Comparison of ENCODE assay signal across 15 cellular contexts in genomic region chr1:43881415-43881814, GRCh38. TPM values are rescaled to one million over a fixed set of nuclear protein-coding genes. Genes with fewer than 3 reads are reported as not detected.
DNase-seq lines count a peak whose midpoint lies in the region; ATAC-seq and TF ChIP-seq lines count a peak whose summit lies in the region.
"Had no signal": no experiment of that assay in that cellular context is flagged by ENCODE, and none has a peak within 500 bp of the region (broad histone marks: within the 10 kb centered on the region; RNA-seq: fewer than 3 reads in every experiment).

No MANE protein-coding gene starts in this region.

- H4K20me1 ChIP-seq in SK-N-SH (ENCODE audit: insufficient read depth) = peaks cover 23% of the 10 kb centered on the region

- TF ChIP-seq CTCF in A673 (conservative IDR thresholded peaks at IDR 0.05; ENCODE audit: low read depth, low read length) (peak; percentile 43; the same call in 1 of the 2 replicates), SK-N-SH (IDR thresholded peaks at IDR 0.05) (no peak), left ventricle myocardium inferior (IDR thresholded peaks at IDR 0.05; ENCODE audit: borderline replicate concordance) (no peak)

- H3K9ac ChIP-seq in SK-N-SH = no peak overlapping the region
- H3K9ac ChIP-seq: KMS-11 had no signal

- H3K36me3 ChIP-seq in A673 (ENCODE audit: insufficient read depth, low read length, poor library complexity, severe bottlenecking) = no peaks in the 10 kb centered on the region
- H3K36me3 ChIP-seq in SK-N-SH (replicated peaks in 1 of 2; ENCODE audit: control insufficient read depth in 1 of 2, insufficient read depth in 2 of 2, low read length in 1 of 2) = peaks cover 0 to 6% of the 10 kb centered on the region in 2 experiments
- no peaks in the 10 kb centered on the region for H3K36me3 ChIP-seq in left ventricle myocardium inferior

- no TSS peak for BruUV-seq in A673 (replicated peaks; lab: Mats Ljungman, UMichigan)

- H3K9me3 ChIP-seq in A673 (ENCODE audit: low read depth, low read length, poor library complexity, severe bottlenecking) (no peaks in the 10 kb centered on the region), SK-N-SH (no peaks in the 10 kb centered on the region), left ventricle myocardium inferior (replicated peaks) (no peaks in the 10 kb centered on the region)

- H3F3A ChIP-seq in SK-N-SH (replicated peaks; ENCODE audit: insufficient read depth) = peaks cover 10% of the 10 kb centered on the region

- H3K27me3 ChIP-seq in A673 (replicated peaks; ENCODE audit: insufficient read depth, low read depth, low read length, poor library complexity) = no peaks in the 10 kb centered on the region
- no peaks in the 10 kb centered on the region for H3K27me3 ChIP-seq in SK-N-SH (ENCODE audit: insufficient read depth)
- H3K27me3 ChIP-seq in left ventricle myocardium inferior (ENCODE audit: low read depth) = no peaks in the 10 kb centered on the region
- H3K27me3 ChIP-seq: dorsolateral prefrontal cortex had no signal

- H3K27ac ChIP-seq in A673 (ENCODE audit: low read depth, low read length, poor library complexity, severe bottlenecking) = peak overlapping the region; percentile 40
- H3K27ac ChIP-seq in SK-N-SH (ENCODE audit: low read depth in 2 of 2, low read length in 1 of 2) = no peak overlapping the region
- H3K27ac ChIP-seq in left ventricle myocardium inferior (replicated peaks) = peak overlapping the region; percentile 76
- H3K27ac ChIP-seq: dorsolateral prefrontal cortex, KMS-11 had no signal

- no peaks in the 10 kb centered on the region for H3K79me2 ChIP-seq in SK-N-SH (ENCODE audit: insufficient read depth)

- CTCF ChIA-PET in A673 (lab: Charles Lee) = interaction anchor here (0.6 kb wide), 1 partner anchor 24 kb away, joined by 6 read pairs; no protein-coding TSS in a partner anchor
- CTCF ChIA-PET in HEK293T (lab: Yijun Ruan, JAX) = interaction anchor here (1.0 to 1.2 kb wide), 2 partner anchors 8 to 53 kb away, joined by 3 read pairs; no protein-coding TSS in a partner anchor
- CTCF ChIA-PET in SK-N-SH (lab: Yijun Ruan, JAX) = interaction anchor here (0.8 to 4.6 kb wide), 5 partner anchors 36 to 118 kb away, joined by 3 to 23 read pairs (median 3); no protein-coding TSS in a partner anchor

- H3K4me3 ChIP-seq in A673 (ENCODE audit: low read depth, low read length, poor library complexity, severe bottlenecking) (no peak overlapping the region), SK-N-SH (ENCODE audit: low read depth in 2 of 2, low read length in 1 of 2) (no peak overlapping the region), left ventricle myocardium inferior (no peak overlapping the region)
- H3K4me3 ChIP-seq: dorsolateral prefrontal cortex had no signal

- intact Hi-C loops in A673 (cut with micrococcal nuclease; ENCODE audit: unreplicated experiment) (no loop called here), left ventricle myocardium inferior (cut with micrococcal nuclease) (no loop called here)

- no peak overlapping the region for H3K4me2 ChIP-seq in SK-N-SH
- H3K4me2 ChIP-seq: KMS-11 had no signal

- TF ChIP-seq RAD21 in SK-N-SH (IDR thresholded peaks at IDR 0.05; ENCODE audit: low read length) = peak; percentile 39

- no peaks in the 10 kb centered on the region for H3K9me2 ChIP-seq in SK-N-SH

- ATAC-seq in GM21423 (IDR thresholded peaks at IDR 0.05; ENCODE audit: unreplicated experiment) (no peak), HG02981 (IDR thresholded peaks at IDR 0.05; ENCODE audit: unreplicated experiment) (no peak)
- ATAC-seq: activated T-cell treated with anti-CD3 and anti-CD28 coated beads, Interleukin-2, amount 50 U/mL, for 72 hours had no signal

- no peak for TF ChIP-seq EP300 in SK-N-SH (IDR thresholded peaks at IDR 0.05; ENCODE audit: borderline replicate concordance in 1 of 2, low read depth in 1 of 2, low read length in 1 of 2)

- peak; percentile 59 for DNase-seq in A673 (ENCODE audit: low spot score)
- DNase-seq in HEK293T (ENCODE audit: extremely low spot score) = no peak
- peak; percentile 62 for DNase-seq in SK-N-SH
- no peak for DNase-seq in left ventricle myocardium inferior
- no peak for DNase-seq in effector CD8-positive, alpha-beta T cell (lab: John Stamatoyannopoulos, UW)
- no peak for DNase-seq in KG1 (lab: John Stamatoyannopoulos, UW)
- DNase-seq: activated CD4-positive, alpha-beta T cell treated with anti-CD3 and anti-CD28 coated beads for 48 hours; activated T-cell treated with anti-CD3 and anti-CD28 coated beads, Interleukin-2, amount 50 U/mL, for 72 hours; dorsolateral prefrontal cortex; NCI-H2081; T-helper 1 cell had no signal

- H3K4me1 ChIP-seq in A673 (ENCODE audit: insufficient read depth, low read length, poor library complexity, severe bottlenecking) (peaks cover 11% of the 10 kb centered on the region), SK-N-SH (ENCODE audit: control insufficient read depth in 1 of 2, insufficient read depth in 2 of 2, low read depth in 1 of 2, low read length in 1 of 2) (peaks cover 3 to 15% of the 10 kb centered on the region in 2 experiments; a peak in 2 of 4 replicates), left ventricle myocardium inferior (peaks cover 23% of the 10 kb centered on the region)

- H2AFZ ChIP-seq in SK-N-SH (ENCODE audit: low read depth) = no peak overlapping the region

- POLR2A ChIA-PET in A673 (lab: Charles Lee; ENCODE audit: low non-redundant PET) = no interaction called here
- POLR2A ChIA-PET in HEK293T (lab: Yijun Ruan, JAX) = no interaction called here
- POLR2A ChIA-PET in SK-N-SH (lab: Yijun Ruan, JAX) = no interaction called here

- 87% methylated on average over 3 of the region's 4 CpGs for WGBS in SK-N-SH (ENCODE audit: low lambda C conversion rate)

TF ChIP-seq in HEK293T, 16 proteins besides CTCF, POLR2A, EP300 and RAD21:
- no peak for TF ChIP-seq ARNT (IDR thresholded peaks at IDR 0.05)
- 0 out of 2 replicates have a peak, but pooled peaks have one; percentile 23 for TF ChIP-seq PKNOX1 (IDR thresholded peaks at IDR 0.05)
- TF ChIP-seq FOXK2 (IDR thresholded peaks at IDR 0.05) = no peak

TF ChIP-seq in SK-N-SH, 30 proteins besides CTCF, POLR2A, EP300 and RAD21:
- TF ChIP-seq NFIC (IDR thresholded peaks at IDR 0.05; ENCODE audit: borderline replicate concordance) (no peak), TAF1 (IDR thresholded peaks at IDR 0.05; ENCODE audit: borderline replicate concordance, low read depth, low read length) (no peak), TCF12 (IDR thresholded peaks at IDR 0.05) (no peak), POLR2AphosphoS5 (IDR thresholded peaks at IDR 0.05; ENCODE audit: low read depth, low read length) (no peak), EZH2phosphoT487 (IDR thresholded peaks at IDR 0.05; ENCODE audit: borderline replicate concordance, low read depth) (no peak), FOXM1 (IDR thresholded peaks at IDR 0.05; ENCODE audit: low read depth) (no peak), RXRA (IDR thresholded peaks at IDR 0.05; ENCODE audit: borderline replicate concordance, low read depth) (no peak), ELF1 (IDR thresholded peaks at IDR 0.05) (no peak), USF2 (IDR thresholded peaks at IDR 0.05; ENCODE audit: borderline replicate concordance, low read depth, low read length) (no peak), YY1 (IDR thresholded peaks at IDR 0.05; ENCODE audit: low read depth) (no peak), MEF2A (IDR thresholded peaks at IDR 0.05; ENCODE audit: borderline replicate concordance, low read depth) (no peak), PBX3 (IDR thresholded peaks at IDR 0.05) (no peak), GABPA (IDR thresholded peaks at IDR 0.05; ENCODE audit: low read depth) (no peak), RFX5 (IDR thresholded peaks at IDR 0.05; ENCODE audit: low read length) (no peak), MAX (IDR thresholded peaks at IDR 0.05; ENCODE audit: low read depth) (no peak), TEAD4 (IDR thresholded peaks at IDR 0.05; ENCODE audit: borderline replicate concordance, insufficient read depth) (no peak)
- TF ChIP-seq, protein P1, sequence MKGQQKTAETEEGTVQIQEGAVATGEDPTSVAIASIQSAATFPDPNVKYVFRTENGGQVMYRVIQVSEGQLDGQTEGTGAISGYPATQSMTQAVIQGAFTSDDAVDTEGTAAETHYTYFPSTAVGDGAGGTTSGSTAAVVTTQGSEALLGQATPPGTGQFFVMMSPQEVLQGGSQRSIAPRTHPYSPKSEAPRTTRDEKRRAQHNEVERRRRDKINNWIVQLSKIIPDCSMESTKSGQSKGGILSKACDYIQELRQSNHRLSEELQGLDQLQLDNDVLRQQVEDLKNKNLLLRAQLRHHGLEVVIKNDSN (IDR thresholded peaks at IDR 0.05; ENCODE audit: borderline replicate concordance, low read depth) = no peak

RNA-seq across cellular contexts. Expression of gene ARTN, which starts 52.2 kb away (rescaled TPM):
- total RNA-seq in A673 (2021) (25.1 and 28.1 TPM in 2 replicates), left ventricle myocardium inferior (0.14 TPM)
- 0.26 and 0.69 TPM in 2 replicates for polyA plus RNA-seq in SK-N-SH (2012; rRNA removed)
- polyA plus RNA-seq in SK-N-SH (2012; cell fraction: cytosol; rRNA removed) = 0.17 TPM in 1 of 2 replicates, not detected in the other
- polyA plus RNA-seq in SK-N-SH (2012; cell fraction: nucleus; rRNA removed) = 3.6 and 6.6 TPM in 2 replicates
- total RNA-seq: pulmonary artery endothelial cell had no signal

Comparison
In these comparisons a context has a peak if more than half of its experiments do, and no peak if none do; other contexts are left out.
1. DNase-seq: peak in A673 (single experiment) and SK-N-SH (single experiment); none in HEK293T (single experiment), left ventricle myocardium inferior (single experiment), effector CD8-positive, alpha-beta T cell (single experiment) and KG1 (single experiment).
2. H3K27ac ChIP-seq: peak in A673 (single experiment) and left ventricle myocardium inferior (single experiment); none in SK-N-SH (0 of 2).
3. RNA of gene ARTN, which starts 52.2 kb away (total RNA-seq): 25.1 to 28.1 TPM in A673; 0.14 TPM in left ventricle myocardium inferior (single experiment); every median in the first group is over 10 times any median in the second.